Comparison of ENCODE assay signal across 1 cellular context in genomic region chr19:17389957-17390664, GRCh38.
TF ChIP-seq lines count a peak whose summit lies in the region.

No MANE protein-coding gene starts in this region.

TF ChIP-seq in K562, 482 proteins besides CTCF, POLR2A, EP300 and RAD21 (continued from another document):
- TF ChIP-seq MBD1 (CRISPR knock-in tag; IDR thresholded peaks at IDR 0.05) (no peak), ELF2 (CRISPR knock-in tag; IDR thresholded peaks at IDR 0.05) (no peak), GABPB2 (CRISPR knock-in tag; conservative IDR thresholded peaks at IDR 0.05) (no peak), ZBTB43 (CRISPR knock-in tag; IDR thresholded peaks at IDR 0.05) (no peak), IRF9 (tag; IDR thresholded peaks at IDR 0.05) (no peak), E2F4 (CRISPR knock-in tag; IDR thresholded peaks at IDR 0.05; ENCODE audit: low read depth) (no peak), U2AF2 (optimal IDR thresholded peaks at IDR 0.05; ENCODE audit: low read depth, low read length) (no peak)
TF ChIP-seq in K562: peak in this region for 10.
